35 cellular contexts compared by ENCODE assay signal in genomic region chr7:153047569-153047968, GRCh38.
DNase-seq lines count a peak whose midpoint lies in the region; ATAC-seq and TF ChIP-seq lines count a peak whose summit lies in the region.
"Had no signal": no experiment of that assay in that cellular context is flagged by ENCODE, and none has a peak within 500 bp of the region (broad histone marks: within the 10 kb centered on the region; RNA-seq: fewer than 3 reads in every experiment).

No MANE protein-coding gene starts in this region.

- H3K9me3 Mint-ChIP-seq in GM23338 = no peaks in the 10 kb centered on the region; the same call in 1 of the 3 replicates
- H3K9me3 Mint-ChIP-seq: CD4-positive, alpha-beta T cell; CD8-positive, alpha-beta T cell had no signal

- no peak overlapping the region for H2BK120ac ChIP-seq in neuronal stem cell (ENCODE audit: low read depth, low read length)

- TF ChIP-seq CTCF in GM23338 (conservative IDR thresholded peaks at IDR 0.05; ENCODE audit: low read depth in 2 of 2) = no peak
- no peak for TF ChIP-seq CTCF in WERI-Rb-1 (IDR thresholded peaks at IDR 0.05; ENCODE audit: low read depth, low read length)
- no peak for TF ChIP-seq CTCF in neural cell (IDR thresholded peaks at IDR 0.05; ENCODE audit: poor library complexity, severe bottlenecking)

- H3K14ac ChIP-seq in neuronal stem cell (ENCODE audit: low read length) = no peak overlapping the region

- peaks cover 3% of the 10 kb centered on the region for H3K9me3 ChIP-seq in WERI-Rb-1 (ENCODE audit: severe bottlenecking)
- no peaks in the 10 kb centered on the region for H3K9me3 ChIP-seq in neural cell (ENCODE audit: low read length)
- peaks cover 0 to 2% of the 10 kb centered on the region in 2 donors for H3K9me3 ChIP-seq in neuronal stem cell (replicated peaks in 1 of 2; ENCODE audit: control insufficient read depth in 2 of 2, insufficient read depth in 1 of 2, low read depth in 1 of 2, low read length in 2 of 2)
- H3K9me3 ChIP-seq: A549; BE2C; BLaER1; BLaER1 treated with 17β-estradiol and CSF1 and Interleukin-3, amounts not matched to agents 10 nM and 100 nM; Caco-2 had no signal

- no peaks in the 10 kb centered on the region for H3K36me3 ChIP-seq in GM23338 (ENCODE audit: insufficient read depth)
- H3K36me3 ChIP-seq in WERI-Rb-1 = no peaks in the 10 kb centered on the region
- H3K36me3 ChIP-seq in neural cell (ENCODE audit: insufficient read depth, low read length) = no peaks in the 10 kb centered on the region
- H3K36me3 ChIP-seq in neuronal stem cell (replicated peaks in 1 of 2; ENCODE audit: control insufficient read depth in 2 of 2, insufficient read depth in 2 of 2, low read length in 2 of 2) = no peaks in the 10 kb centered on the region
- H3K36me3 ChIP-seq: BE2C; BLaER1; BLaER1 treated with 17β-estradiol and CSF1 and Interleukin-3, amounts not matched to agents 10 nM and 100 nM had no signal

- H4K8ac ChIP-seq in neuronal stem cell (ENCODE audit: low read depth, low read length) = no peak overlapping the region

- DNase-seq in GM23338 (ENCODE audit: low spot score) = no peak
- peak; percentile 39 for DNase-seq in WERI-Rb-1
- DNase-seq in neuronal stem cell (ENCODE audit: low spot score) = no peak
- DNase-seq in inferior parietal cortex (ENCODE audit: extremely low spot score) = no peak
- DNase-seq in NCI-H1048 (lab: John Stamatoyannopoulos, UW) = no peak
- DNase-seq: 8988T; ACHN; AML-193; BE2C; C1 segment of cervical spinal cord; Caco-2; Calu3; CD4-positive, alpha-beta memory T cell; CD4-positive, alpha-beta T cell; CD4-positive, CD25-positive, alpha-beta regulatory T cell; CD8-positive, alpha-beta memory T cell; CD8-positive, alpha-beta T cell; COR-L47; DMS 273 treated with DMSO at 0.1 percent for 48 hours; DMS153; DMS53; DMS79; DMS79 treated with DMSO at 0.1 percent for 48 hours; DND-41; EL had no signal

- ATAC-seq in GM23338 (no peak), GM19328 (IDR thresholded peaks at IDR 0.05; ENCODE audit: unreplicated experiment) (no peak), GM21737 (IDR thresholded peaks at IDR 0.05; ENCODE audit: unreplicated experiment) (no peak)
- ATAC-seq: A549; CD8-positive, alpha-beta T cell had no signal

- H2AK5ac ChIP-seq in neuronal stem cell (ENCODE audit: low read depth, low read length) = no peak overlapping the region

- H3K4me1 ChIP-seq in GM23338 (ENCODE audit: insufficient read depth) (no peaks in the 10 kb centered on the region), neuronal stem cell (ENCODE audit: control insufficient read depth in 2 of 2, insufficient read depth in 1 of 2, low read depth in 1 of 2, low read length in 2 of 2) (peaks cover 2 to 3% of the 10 kb centered on the region in 2 donors)
- H3K4me1 ChIP-seq: A549, BE2C, Caco-2 had no signal

- peaks cover 3% of the 10 kb centered on the region; the same call in 2 of the 3 replicates for H3K4me1 Mint-ChIP-seq in GM23338
- H3K4me1 Mint-ChIP-seq: B cell; CD14-positive monocyte; CD4-positive, alpha-beta memory T cell; CD4-positive, CD25-positive, alpha-beta regulatory T cell; CD8-positive, alpha-beta memory T cell had no signal

- H4K91ac ChIP-seq in neuronal stem cell (ENCODE audit: low read depth, low read length, poor library complexity) = no peak overlapping the region

- no peak overlapping the region for H2BK15ac ChIP-seq in neuronal stem cell (ENCODE audit: low read length)

- H3K4me2 ChIP-seq in GM23338 (no peak overlapping the region), neural cell (ENCODE audit: low read length) (peak overlapping the region; percentile 50), neuronal stem cell (ENCODE audit: insufficient read depth, low read length, poor library complexity, severe bottlenecking) (no peak overlapping the region)
- H3K4me2 ChIP-seq: A549, BLaER1 had no signal

- no peak overlapping the region for H3K4me3 ChIP-seq in GM23338
- H3K4me3 ChIP-seq in WERI-Rb-1 (ENCODE audit: low read depth, low read length) = peak overlapping the region; percentile 33
- H3K4me3 ChIP-seq in neural cell (ENCODE audit: low read length) = peak overlapping the region; percentile 49
- H3K4me3 ChIP-seq in neuronal stem cell (ENCODE audit: low read length in 2 of 2) = no peak overlapping the region
- H3K4me3 ChIP-seq: A549; BLaER1; BLaER1 treated with 17β-estradiol and CSF1 and Interleukin-3, amounts not matched to agents 10 nM and 100 nM had no signal

- H2AFZ ChIP-seq in GM23338 = peak overlapping the region; percentile 61
- no peak overlapping the region for H2AFZ ChIP-seq in neural cell (ENCODE audit: low read depth, low read length)
- H2AFZ ChIP-seq in neuronal stem cell (ENCODE audit: low read length) = peak overlapping the region; percentile 35

- no CpG with 5 or more reads among the region's 14 CpGs for WGBS in neuronal stem cell (ENCODE audit: extremely low coverage in 2 of 2, insufficient read length in 2 of 2, insufficient replicate concordance in 1 of 2), 2 donors

- H3K4ac ChIP-seq in neuronal stem cell (ENCODE audit: low read length) = no peak overlapping the region

- no peak overlapping the region for H2BK12ac ChIP-seq in neuronal stem cell (ENCODE audit: low read length)

- H4K20me1 ChIP-seq in GM23338 (replicated peaks; ENCODE audit: insufficient read depth) = no peaks in the 10 kb centered on the region
- no peaks in the 10 kb centered on the region for H4K20me1 ChIP-seq in neural cell (ENCODE audit: insufficient read depth)
- H4K20me1 ChIP-seq: BLaER1; BLaER1 treated with 17β-estradiol and CSF1 and Interleukin-3, amounts not matched to agents 10 nM and 100 nM had no signal

- no peaks in the 10 kb centered on the region for H3K79me2 ChIP-seq in GM23338 (replicated peaks; ENCODE audit: insufficient read depth)
- H3K79me2 ChIP-seq in neural cell (replicated peaks; ENCODE audit: insufficient read depth, low read length) = no peaks in the 10 kb centered on the region

- no peaks in the 10 kb centered on the region for H3K9me2 ChIP-seq in GM23338 (ENCODE audit: insufficient read depth)
- H3K9me2 ChIP-seq in neural cell (ENCODE audit: insufficient read depth, low read length) = no peaks in the 10 kb centered on the region

- H3K23ac ChIP-seq in neuronal stem cell (ENCODE audit: low read depth, low read length, poor library complexity) = no peak overlapping the region

- H3K18ac ChIP-seq in neuronal stem cell (ENCODE audit: low read length) = no peak overlapping the region

- no peaks in the 10 kb centered on the region for H3K27me3 Mint-ChIP-seq in GM23338 (ENCODE audit: insufficient read depth, low read depth, poor library complexity)
- H3K27me3 Mint-ChIP-seq: B cell; CD4-positive, alpha-beta T cell; CD4-positive, CD25-positive, alpha-beta regulatory T cell; CD8-positive, alpha-beta memory T cell had no signal

- H3K79me1 ChIP-seq in neuronal stem cell (ENCODE audit: low read depth, low read length) = no peaks in the 10 kb centered on the region

- peak overlapping the region; percentile 67 for H3K9ac ChIP-seq in neural cell (ENCODE audit: low read length)
- H3K9ac ChIP-seq in neuronal stem cell (ENCODE audit: low read depth, low read length, poor library complexity) = no peak overlapping the region
- H3K9ac ChIP-seq: BLaER1; BLaER1 treated with 17β-estradiol and CSF1 and Interleukin-3, amounts not matched to agents 10 nM and 100 nM had no signal

- H3K27ac ChIP-seq in GM23338 (ENCODE audit: low read depth) (no peak overlapping the region), WERI-Rb-1 (peak overlapping the region; percentile 65), neural cell (ENCODE audit: low read length) (peak overlapping the region; percentile 99), neuronal stem cell (replicated peaks; ENCODE audit: low read length) (no peak overlapping the region)
- H3K27ac ChIP-seq: 22Rv1; A549; BLaER1; BLaER1 treated with 17β-estradiol and CSF1 and Interleukin-3, amounts not matched to agents 10 nM and 100 nM; C4-2B had no signal

- no peaks in the 10 kb centered on the region for H3K36me3 Mint-ChIP-seq in GM23338 (ENCODE audit: low read depth)
- H3K36me3 Mint-ChIP-seq: CD14-positive monocyte; CD4-positive, alpha-beta memory T cell; CD4-positive, CD25-positive, alpha-beta regulatory T cell; CD8-positive, alpha-beta memory T cell; CD8-positive, alpha-beta T cell had no signal

- H3F3A ChIP-seq in GM23338 (replicated peaks; ENCODE audit: low read depth) (no peaks in the 10 kb centered on the region), neural cell (ENCODE audit: insufficient read depth, low read length, poor library complexity, severe bottlenecking) (no peaks in the 10 kb centered on the region)

- peak; percentile 19 for TF ChIP-seq RAD21 in neural cell (conservative IDR thresholded peaks at IDR 0.05)

- TF ChIP-seq EP300 in neural cell (conservative IDR thresholded peaks at IDR 0.05; ENCODE audit: poor library complexity, severe bottlenecking) = peak; percentile 97

- H2BK5ac ChIP-seq in neuronal stem cell (ENCODE audit: low read length) = no peak overlapping the region

- H3K27me3 ChIP-seq in GM23338 (ENCODE audit: insufficient read depth) (no peaks in the 10 kb centered on the region), WERI-Rb-1 (ENCODE audit: insufficient read depth, low read depth, severe bottlenecking) (peaks cover 2% of the 10 kb centered on the region), neural cell (ENCODE audit: insufficient read depth, low read depth, low read length) (no peaks in the 10 kb centered on the region), neuronal stem cell (ENCODE audit: control insufficient read depth in 3 of 3, insufficient read depth in 3 of 3, low read depth in 1 of 3, low read length in 3 of 3) (peaks cover 0 to 2% (median 0%) of the 10 kb centered on the region in 3 experiments)
- H3K27me3 ChIP-seq: BE2C; BLaER1; BLaER1 treated with 17β-estradiol and CSF1 and Interleukin-3, amounts not matched to agents 10 nM and 100 nM had no signal

- no peak overlapping the region for H3K27ac Mint-ChIP-seq in GM23338
- H3K27ac Mint-ChIP-seq: B cell; CD14-positive monocyte; CD4-positive, alpha-beta memory T cell; CD4-positive, alpha-beta T cell; CD4-positive, CD25-positive, alpha-beta regulatory T cell; CD8-positive, alpha-beta memory T cell; CD8-positive, alpha-beta T cell had no signal

- H3K4me3 Mint-ChIP-seq in GM23338 = no peak overlapping the region
- H3K4me3 Mint-ChIP-seq: B cell; CD14-positive monocyte; CD4-positive, alpha-beta memory T cell; CD4-positive, alpha-beta T cell; CD4-positive, CD25-positive, alpha-beta regulatory T cell; CD8-positive, alpha-beta memory T cell; CD8-positive, alpha-beta T cell had no signal

Comparison
In these comparisons a context has a peak if more than half of its experiments do, and no peak if none do; other contexts are left out.
1. H3K27ac ChIP-seq: peak in WERI-Rb-1 (single experiment) and neural cell (single experiment); none in GM23338 (single experiment) and neuronal stem cell (single experiment).
2. H3K4me3 ChIP-seq: peak in WERI-Rb-1 (single experiment) and neural cell (single experiment); none in GM23338 (single experiment) and neuronal stem cell (0 of 2).